In genomic region chr15:63599401-63600000, GRCh38 we compare ENCODE assay signal across 8 cellular contexts. TPM values are rescaled to one million over a fixed set of nuclear protein-coding genes. Genes with fewer than 3 reads are reported as not detected.
A peak's percentile ranks its signal among the peaks of the same experiment; 100 is the strongest.
DNase-seq lines count a peak whose midpoint lies in the region; ATAC-seq and TF ChIP-seq lines count a peak whose summit lies in the region.

No MANE protein-coding gene starts in this region.

- H3K4me2 ChIP-seq in Karpas-422 (ENCODE audit: low read depth, low read length, poor library complexity, severe bottlenecking) = peak overlapping the region; percentile 73

- H3K36me3 Mint-ChIP-seq in activated B cell treated with CpG ODN at 0.5 μM for 24 hours (ENCODE audit: low read depth) (peaks cover 5% of the 10 kb centered on the region), memory B cell (no peaks in the 10 kb centered on the region)

- ATAC-seq in activated B cell treated with CpG ODN at 0.5 μM for 24 hours (ENCODE audit: low read depth) (peak; percentile 12), memory B cell (ENCODE audit: low read depth) (peak; percentile 58), GM18868 (IDR thresholded peaks at IDR 0.05; ENCODE audit: unreplicated experiment) (no peak)
- ATAC-seq in stimulated activated naive CD8-positive, alpha-beta T cell treated with anti-CD3 and anti-CD28 coated beads, Interleukin-15, Interleukin-2, amounts not matched to agents 100 U/mL and 50 U/mL, for 24 hours = no peak

- H3K4me1 Mint-ChIP-seq in activated B cell treated with CpG ODN at 0.5 μM for 24 hours (peaks cover 78% of the 10 kb centered on the region), memory B cell (peaks cover 54% of the 10 kb centered on the region)

- intact Hi-C loops in activated B cell treated with CpG ODN at 0.5 μM for 24 hours (cut with micrococcal nuclease) = loop anchor here (2.0 kb wide), 1 partner anchor 125 kb away; no protein-coding TSS in a partner anchor

- H3K79me2 ChIP-seq in Karpas-422 (ENCODE audit: low read length) = peaks cover 17% of the 10 kb centered on the region

- H4K20me1 ChIP-seq in Karpas-422 (ENCODE audit: insufficient read depth, low read depth, low read length) = peaks cover 7% of the 10 kb centered on the region; the same call in 1 of the 2 replicates

- no peaks in the 10 kb centered on the region for H3K9me2 ChIP-seq in Karpas-422 (replicated peaks; ENCODE audit: insufficient read depth, low read length)

- H2AFZ ChIP-seq in Karpas-422 (ENCODE audit: low read length) = no peak overlapping the region

- peak overlapping the region; percentile 88 for H3K27ac ChIP-seq in Karpas-422 (ENCODE audit: low read length)

- peak; percentile 37 for DNase-seq in ELR (ENCODE audit: low read depth)
- peak; percentile 81 for DNase-seq in Karpas-422
- peak; percentile 53 for DNase-seq in activated B cell treated with CpG ODN at 0.5 μM for 24 hours
- DNase-seq in ecto neural progenitor cell (ENCODE audit: low spot score) = peak; percentile 60
- peak; percentile 63 to 71 for DNase-seq in memory B cell (ENCODE audit: low spot score in 2 of 2)
- DNase-seq in stimulated activated naive CD8-positive, alpha-beta T cell treated with anti-CD3 and anti-CD28 coated beads, Interleukin-15, Interleukin-2, amounts not matched to agents 100 U/mL and 50 U/mL, for 24 hours = peak; percentile 59
- no peak for DNase-seq in epidermal melanocyte (ENCODE audit: insufficient read length, low spot score)

- H3K9me3 Mint-ChIP-seq in activated B cell treated with CpG ODN at 0.5 μM for 24 hours (no peaks in the 10 kb centered on the region), memory B cell (no peaks in the 10 kb centered on the region)

- H3K27me3 ChIP-seq in Karpas-422 (ENCODE audit: low read length) = no peaks in the 10 kb centered on the region

- peaks cover 1% of the 10 kb centered on the region; the same call in 1 of the 2 replicates for H3K36me3 ChIP-seq in Karpas-422 (ENCODE audit: insufficient read depth, low read length)

- H3K4me3 Mint-ChIP-seq in activated B cell treated with CpG ODN at 0.5 μM for 24 hours = peak overlapping the region; percentile 80
- H3K4me3 Mint-ChIP-seq in memory B cell = peak overlapping the region; percentile 91

- CTCF ChIA-PET in activated B cell treated with CpG ODN at 0.5 μM for 24 hours (lab: Charles Lee) = interaction anchor here (0.8 to 4.2 kb wide), 6 partner anchors 11 to 133 kb away, joined by 3 to 27 read pairs (median 4); no protein-coding TSS in a partner anchor

- H3K4me1 ChIP-seq in Karpas-422 (ENCODE audit: low read length) = peaks cover 75% of the 10 kb centered on the region

- peak overlapping the region; percentile 91 for H3K9ac ChIP-seq in Karpas-422 (ENCODE audit: low read length)

- H3K4me3 ChIP-seq in Karpas-422 (ENCODE audit: low read length) = peak overlapping the region; percentile 90

- POLR2A ChIA-PET in activated B cell treated with CpG ODN at 0.5 μM for 24 hours (lab: Charles Lee) = interaction anchor here (0.6 to 7.8 kb wide), 14 partner anchors 11 to 554 kb away, joined by 3 to 96 read pairs (median 4); partner anchors contain the start of gene USP3

- TF ChIP-seq CTCF in activated B cell treated with CpG ODN at 0.5 μM for 24 hours (IDR thresholded peaks at IDR 0.05) = no peak

- H3K27ac Mint-ChIP-seq in activated B cell treated with CpG ODN at 0.5 μM for 24 hours = peak overlapping the region; percentile 86
- H3K27ac Mint-ChIP-seq in memory B cell = peak overlapping the region; percentile 87

- H3K27me3 Mint-ChIP-seq in activated B cell treated with CpG ODN at 0.5 μM for 24 hours (no peaks in the 10 kb centered on the region), memory B cell (no peaks in the 10 kb centered on the region)

- no peaks in the 10 kb centered on the region for H3K9me3 ChIP-seq in Karpas-422 (ENCODE audit: low read length)

RNA-seq across cellular contexts. Expression of gene FBXL22, which starts 2.3 kb away (rescaled TPM):
- total RNA-seq in Karpas-422 (2014; rRNA removed; shearing (Covaris generic); ENCODE audit: low replicate concordance) = 0.15 TPM in 1 of 2 replicates, not detected in the other
- 0.64 and 1.2 TPM in 2 replicates for total RNA-seq in activated B cell treated with CpG ODN at 0.5 μM for 24 hours

Comparison
In these comparisons a context has a peak if more than half of its experiments do, and no peak if none do; other contexts are left out.
1. ATAC-seq: peak in activated B cell treated with CpG ODN at 0.5 μM for 24 hours (single experiment) and memory B cell (single experiment); none in stimulated activated naive CD8-positive, alpha-beta T cell treated with anti-CD3 and anti-CD28 coated beads, Interleukin-15, Interleukin-2, amounts not matched to agents 100 U/mL and 50 U/mL, for 24 hours (single experiment) and GM18868 (single experiment).